13 cellular contexts compared by ENCODE assay signal in genomic region chr15:25247418-25248030, GRCh38.
DNase-seq lines count a peak whose midpoint lies in the region; ATAC-seq and TF ChIP-seq lines count a peak whose summit lies in the region.
"Had no signal": no experiment of that assay in that cellular context is flagged by ENCODE, and none has a peak within 500 bp of the region (broad histone marks: within the 10 kb centered on the region; RNA-seq: fewer than 3 reads in every experiment).

No MANE protein-coding gene starts in this region.

- H3K9me3 ChIP-seq in left ventricle myocardium inferior (replicated peaks), result peaks cover 57% of the 10 kb centered on the region
- H3K9me3 ChIP-seq in mucosa of descending colon, result peaks cover 92% of the 10 kb centered on the region

- intact Hi-C loops in left cardiac atrium (cut with DNase I), result no loop called here
- intact Hi-C loops in left ventricle myocardium inferior (cut with micrococcal nuclease), result no loop called here
- intact Hi-C loops in mucosa of descending colon (cut with DNase I, micrococcal nuclease), result no loop called here

- H3K4me3 ChIP-seq in left ventricle myocardium inferior (no peak overlapping the region), mucosa of descending colon (no peak overlapping the region)
- H3K4me3 ChIP-seq: HAP-1, Peyer's patch had no signal

- no peak for TF ChIP-seq CTCF in left ventricle myocardium inferior (IDR thresholded peaks at IDR 0.05; ENCODE audit: borderline replicate concordance)
- no peak for TF ChIP-seq CTCF in mucosa of descending colon (IDR thresholded peaks at IDR 0.05)

- no peaks in the 10 kb centered on the region for H3K36me3 ChIP-seq in left ventricle myocardium inferior
- H3K36me3 ChIP-seq in mucosa of descending colon (ENCODE audit: low read depth), result no peaks in the 10 kb centered on the region
- H3K36me3 ChIP-seq: HAP-1, Peyer's patch had no signal

- CTCF ChIA-PET in activated CD8-positive, alpha-beta memory T cell treated with anti-CD3 and anti-CD28 coated beads, Interleukin-2, amount 10 ng/mL, durations not matched to agents 7 days and 5 days (lab: Charles Lee), result no interaction called here

- H3K4me1 ChIP-seq in left ventricle myocardium inferior (no peaks in the 10 kb centered on the region), mucosa of descending colon (ENCODE audit: low read depth) (no peaks in the 10 kb centered on the region)
- H3K4me1 ChIP-seq: HAP-1, Peyer's patch had no signal

- DNase-seq in left cardiac atrium (peak; percentile 4), left ventricle myocardium inferior (no peak), mucosa of descending colon (peak in 2 of 3 donors; percentile 4 to 15), MV-4-11 (lab: John Stamatoyannopoulos, UW) (no peak)
- DNase-seq in activated CD8-positive, alpha-beta memory T cell treated with anti-CD3 and anti-CD28 coated beads, Interleukin-2, amount 10 ng/mL, durations not matched to agents 7 days and 5 days, result peak; percentile 22
- peak; percentile 3 for DNase-seq in stimulated activated CD8-positive, alpha-beta memory T cell treated with anti-CD3 and anti-CD28 coated beads, Interleukin-4, amount 100 ng/mL, for 48 hours
- DNase-seq in activated naive CD8-positive, alpha-beta T cell treated with anti-CD3 and anti-CD28 coated beads, Interleukin-2, amount 50 U/mL, for 24 hours, result no peak
- DNase-seq: Karpas-422, NCI-H187 treated with DMSO at 0.1 percent for 48 hours, NCI-H2171, SHP77 treated with DMSO at 0.1 percent for 48 hours had no signal

- H3K27ac ChIP-seq in left ventricle myocardium inferior (replicated peaks), result no peak overlapping the region
- H3K27ac ChIP-seq: Peyer's patch had no signal

- H3K27ac Mint-ChIP-seq in activated CD8-positive, alpha-beta memory T cell treated with anti-CD3 and anti-CD28 coated beads, Interleukin-2, amount 10 ng/mL, durations not matched to agents 7 days and 5 days, result no peak overlapping the region
- no peak overlapping the region for H3K27ac Mint-ChIP-seq in activated naive CD8-positive, alpha-beta T cell treated with anti-CD3 and anti-CD28 coated beads, Interleukin-2, amount 50 U/mL, for 24 hours

- H3K27me3 ChIP-seq in left ventricle myocardium inferior (ENCODE audit: low read depth), result no peaks in the 10 kb centered on the region
- H3K27me3 ChIP-seq: Peyer's patch had no signal

- ATAC-seq in left cardiac atrium, result no peak
- no peak for ATAC-seq in activated CD8-positive, alpha-beta memory T cell treated with anti-CD3 and anti-CD28 coated beads, Interleukin-2, amount 10 ng/mL, durations not matched to agents 7 days and 5 days
- no peak for ATAC-seq in mucosa of descending colon
- no peak for ATAC-seq in activated naive CD8-positive, alpha-beta T cell treated with anti-CD3 and anti-CD28 coated beads, Interleukin-2, amount 50 U/mL, for 24 hours

- no peak overlapping the region for H3K4me3 Mint-ChIP-seq in activated CD8-positive, alpha-beta memory T cell treated with anti-CD3 and anti-CD28 coated beads, Interleukin-2, amount 10 ng/mL, durations not matched to agents 7 days and 5 days
- H3K4me3 Mint-ChIP-seq in activated naive CD8-positive, alpha-beta T cell treated with anti-CD3 and anti-CD28 coated beads, Interleukin-2, amount 50 U/mL, for 24 hours, result no peak overlapping the region

- peaks cover 8% of the 10 kb centered on the region for H3K9me3 Mint-ChIP-seq in activated CD8-positive, alpha-beta memory T cell treated with anti-CD3 and anti-CD28 coated beads, Interleukin-2, amount 10 ng/mL, durations not matched to agents 7 days and 5 days (ENCODE audit: low read depth)
- peaks cover 8% of the 10 kb centered on the region for H3K9me3 Mint-ChIP-seq in activated naive CD8-positive, alpha-beta T cell treated with anti-CD3 and anti-CD28 coated beads, Interleukin-2, amount 50 U/mL, for 24 hours

- no peaks in the 10 kb centered on the region for H3K4me1 Mint-ChIP-seq in activated CD8-positive, alpha-beta memory T cell treated with anti-CD3 and anti-CD28 coated beads, Interleukin-2, amount 10 ng/mL, durations not matched to agents 7 days and 5 days
- H3K4me1 Mint-ChIP-seq in activated naive CD8-positive, alpha-beta T cell treated with anti-CD3 and anti-CD28 coated beads, Interleukin-2, amount 50 U/mL, for 24 hours, result no peaks in the 10 kb centered on the region

- no peaks in the 10 kb centered on the region for H3K27me3 Mint-ChIP-seq in activated CD8-positive, alpha-beta memory T cell treated with anti-CD3 and anti-CD28 coated beads, Interleukin-2, amount 10 ng/mL, durations not matched to agents 7 days and 5 days
- H3K27me3 Mint-ChIP-seq in activated naive CD8-positive, alpha-beta T cell treated with anti-CD3 and anti-CD28 coated beads, Interleukin-2, amount 50 U/mL, for 24 hours, result no peaks in the 10 kb centered on the region

- H3K36me3 Mint-ChIP-seq in activated CD8-positive, alpha-beta memory T cell treated with anti-CD3 and anti-CD28 coated beads, Interleukin-2, amount 10 ng/mL, durations not matched to agents 7 days and 5 days, result no peaks in the 10 kb centered on the region
- no peaks in the 10 kb centered on the region for H3K36me3 Mint-ChIP-seq in activated naive CD8-positive, alpha-beta T cell treated with anti-CD3 and anti-CD28 coated beads, Interleukin-2, amount 50 U/mL, for 24 hours (ENCODE audit: low read depth)

Comparison
In these comparisons a context has a peak if more than half of its experiments do, and no peak if none do; other contexts are left out.
1. DNase-seq: peak in left cardiac atrium (single experiment), activated CD8-positive, alpha-beta memory T cell treated with anti-CD3 and anti-CD28 coated beads, Interleukin-2, amount 10 ng/mL, durations not matched to agents 7 days and 5 days (single experiment), mucosa of descending colon (2 of 3) and stimulated activated CD8-positive, alpha-beta memory T cell treated with anti-CD3 and anti-CD28 coated beads, Interleukin-4, amount 100 ng/mL, for 48 hours (single experiment); none in left ventricle myocardium inferior (single experiment), MV-4-11 (single experiment) and activated naive CD8-positive, alpha-beta T cell treated with anti-CD3 and anti-CD28 coated beads, Interleukin-2, amount 50 U/mL, for 24 hours (single experiment).